3 cellular contexts compared by ENCODE assay signal in the genomic region with DNA sequence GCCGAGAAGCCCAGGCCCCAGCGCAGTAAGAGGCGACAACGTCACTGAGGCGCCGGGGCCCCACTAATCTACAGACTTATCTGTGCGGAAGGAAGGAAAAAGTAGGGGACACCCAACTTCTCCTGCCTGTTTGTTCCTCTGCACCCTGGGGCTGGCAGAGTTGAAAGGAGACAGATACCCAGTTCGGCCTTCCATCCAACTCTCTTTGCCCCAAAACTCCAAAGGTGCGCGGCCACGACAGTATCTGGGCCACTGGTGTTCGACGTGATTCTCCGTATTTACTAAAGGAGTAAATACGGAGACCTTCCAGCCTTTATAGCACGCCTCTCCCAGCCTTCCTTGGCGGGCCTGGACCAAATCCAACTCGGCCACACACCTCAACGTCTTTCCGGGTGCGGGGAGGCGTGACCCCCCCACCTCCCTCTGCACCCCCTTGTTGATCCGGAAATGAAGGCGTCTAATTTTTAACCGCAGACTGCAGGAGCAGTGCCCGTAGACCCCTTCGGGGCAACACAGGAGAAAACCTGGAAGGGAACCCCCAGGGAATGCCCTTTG.
TF ChIP-seq lines count a peak whose summit lies in the region.

No MANE protein-coding gene starts in this region.

TF ChIP-seq in HEK293, 187 proteins besides CTCF, POLR2A, EP300 and RAD21 (continued from another document and continues in another):
- TF ChIP-seq, protein P1, sequence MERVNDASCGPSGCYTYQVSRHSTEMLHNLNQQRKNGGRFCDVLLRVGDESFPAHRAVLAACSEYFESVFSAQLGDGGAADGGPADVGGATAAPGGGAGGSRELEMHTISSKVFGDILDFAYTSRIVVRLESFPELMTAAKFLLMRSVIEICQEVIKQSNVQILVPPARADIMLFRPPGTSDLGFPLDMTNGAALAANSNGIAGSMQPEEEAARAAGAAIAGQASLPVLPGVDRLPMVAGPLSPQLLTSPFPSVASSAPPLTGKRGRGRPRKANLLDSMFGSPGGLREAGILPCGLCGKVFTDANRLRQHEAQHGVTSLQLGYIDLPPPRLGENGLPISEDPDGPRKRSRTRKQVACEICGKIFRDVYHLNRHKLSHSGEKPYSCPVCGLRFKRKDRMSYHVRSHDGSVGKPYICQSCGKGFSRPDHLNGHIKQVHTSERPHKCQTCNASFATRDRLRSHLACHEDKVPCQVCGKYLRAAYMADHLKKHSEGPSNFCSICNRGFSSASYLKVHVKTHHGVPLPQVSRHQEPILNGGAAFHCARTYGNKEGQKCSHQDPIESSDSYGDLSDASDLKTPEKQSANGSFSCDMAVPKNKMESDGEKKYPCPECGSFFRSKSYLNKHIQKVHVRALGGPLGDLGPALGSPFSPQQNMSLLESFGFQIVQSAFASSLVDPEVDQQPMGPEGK (tag by site-specific recombination; IDR thresholded peaks at IDR 0.05), result peak; percentile 91
- TF ChIP-seq ZNF335 (tag by site-specific recombination; conservative IDR thresholded peaks at IDR 0.05) (peak; percentile 58), ZNF174 (tag by site-specific recombination; IDR thresholded peaks at IDR 0.05) (no peak)
- TF ChIP-seq, protein P2, sequence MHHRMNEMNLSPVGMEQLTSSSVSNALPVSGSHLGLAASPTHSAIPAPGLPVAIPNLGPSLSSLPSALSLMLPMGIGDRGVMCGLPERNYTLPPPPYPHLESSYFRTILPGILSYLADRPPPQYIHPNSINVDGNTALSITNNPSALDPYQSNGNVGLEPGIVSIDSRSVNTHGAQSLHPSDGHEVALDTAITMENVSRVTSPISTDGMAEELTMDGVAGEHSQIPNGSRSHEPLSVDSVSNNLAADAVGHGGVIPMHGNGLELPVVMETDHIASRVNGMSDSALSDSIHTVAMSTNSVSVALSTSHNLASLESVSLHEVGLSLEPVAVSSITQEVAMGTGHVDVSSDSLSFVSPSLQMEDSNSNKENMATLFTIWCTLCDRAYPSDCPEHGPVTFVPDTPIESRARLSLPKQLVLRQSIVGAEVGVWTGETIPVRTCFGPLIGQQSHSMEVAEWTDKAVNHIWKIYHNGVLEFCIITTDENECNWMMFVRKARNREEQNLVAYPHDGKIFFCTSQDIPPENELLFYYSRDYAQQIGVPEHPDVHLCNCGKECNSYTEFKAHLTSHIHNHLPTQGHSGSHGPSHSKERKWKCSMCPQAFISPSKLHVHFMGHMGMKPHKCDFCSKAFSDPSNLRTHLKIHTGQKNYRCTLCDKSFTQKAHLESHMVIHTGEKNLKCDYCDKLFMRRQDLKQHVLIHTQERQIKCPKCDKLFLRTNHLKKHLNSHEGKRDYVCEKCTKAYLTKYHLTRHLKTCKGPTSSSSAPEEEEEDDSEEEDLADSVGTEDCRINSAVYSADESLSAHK (tag by site-specific recombination; IDR thresholded peaks at IDR 0.05), result 0 out of 2 replicates have a peak, but pooled peaks have one; percentile 14
- TF ChIP-seq, protein P3, sequence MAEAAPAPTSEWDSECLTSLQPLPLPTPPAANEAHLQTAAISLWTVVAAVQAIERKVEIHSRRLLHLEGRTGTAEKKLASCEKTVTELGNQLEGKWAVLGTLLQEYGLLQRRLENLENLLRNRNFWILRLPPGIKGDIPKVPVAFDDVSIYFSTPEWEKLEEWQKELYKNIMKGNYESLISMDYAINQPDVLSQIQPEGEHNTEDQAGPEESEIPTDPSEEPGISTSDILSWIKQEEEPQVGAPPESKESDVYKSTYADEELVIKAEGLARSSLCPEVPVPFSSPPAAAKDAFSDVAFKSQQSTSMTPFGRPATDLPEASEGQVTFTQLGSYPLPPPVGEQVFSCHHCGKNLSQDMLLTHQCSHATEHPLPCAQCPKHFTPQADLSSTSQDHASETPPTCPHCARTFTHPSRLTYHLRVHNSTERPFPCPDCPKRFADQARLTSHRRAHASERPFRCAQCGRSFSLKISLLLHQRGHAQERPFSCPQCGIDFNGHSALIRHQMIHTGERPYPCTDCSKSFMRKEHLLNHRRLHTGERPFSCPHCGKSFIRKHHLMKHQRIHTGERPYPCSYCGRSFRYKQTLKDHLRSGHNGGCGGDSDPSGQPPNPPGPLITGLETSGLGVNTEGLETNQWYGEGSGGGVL (tag by site-specific recombination; IDR thresholded peaks at IDR 0.05), result peak; percentile 78

TF ChIP-seq in endothelial cell of umbilical vein, 7 proteins besides CTCF, POLR2A, EP300 and RAD21 (continued from another document):
- TF ChIP-seq GATA2 (IDR thresholded peaks at IDR 0.05; ENCODE audit: insufficient read depth, insufficient read length, low read depth, low read length), result peak; percentile 45

TF ChIP-seq in neural cell, 6 proteins besides CTCF, POLR2A, EP300 and RAD21 (continued from another document):
- TF ChIP-seq, protein P4, sequence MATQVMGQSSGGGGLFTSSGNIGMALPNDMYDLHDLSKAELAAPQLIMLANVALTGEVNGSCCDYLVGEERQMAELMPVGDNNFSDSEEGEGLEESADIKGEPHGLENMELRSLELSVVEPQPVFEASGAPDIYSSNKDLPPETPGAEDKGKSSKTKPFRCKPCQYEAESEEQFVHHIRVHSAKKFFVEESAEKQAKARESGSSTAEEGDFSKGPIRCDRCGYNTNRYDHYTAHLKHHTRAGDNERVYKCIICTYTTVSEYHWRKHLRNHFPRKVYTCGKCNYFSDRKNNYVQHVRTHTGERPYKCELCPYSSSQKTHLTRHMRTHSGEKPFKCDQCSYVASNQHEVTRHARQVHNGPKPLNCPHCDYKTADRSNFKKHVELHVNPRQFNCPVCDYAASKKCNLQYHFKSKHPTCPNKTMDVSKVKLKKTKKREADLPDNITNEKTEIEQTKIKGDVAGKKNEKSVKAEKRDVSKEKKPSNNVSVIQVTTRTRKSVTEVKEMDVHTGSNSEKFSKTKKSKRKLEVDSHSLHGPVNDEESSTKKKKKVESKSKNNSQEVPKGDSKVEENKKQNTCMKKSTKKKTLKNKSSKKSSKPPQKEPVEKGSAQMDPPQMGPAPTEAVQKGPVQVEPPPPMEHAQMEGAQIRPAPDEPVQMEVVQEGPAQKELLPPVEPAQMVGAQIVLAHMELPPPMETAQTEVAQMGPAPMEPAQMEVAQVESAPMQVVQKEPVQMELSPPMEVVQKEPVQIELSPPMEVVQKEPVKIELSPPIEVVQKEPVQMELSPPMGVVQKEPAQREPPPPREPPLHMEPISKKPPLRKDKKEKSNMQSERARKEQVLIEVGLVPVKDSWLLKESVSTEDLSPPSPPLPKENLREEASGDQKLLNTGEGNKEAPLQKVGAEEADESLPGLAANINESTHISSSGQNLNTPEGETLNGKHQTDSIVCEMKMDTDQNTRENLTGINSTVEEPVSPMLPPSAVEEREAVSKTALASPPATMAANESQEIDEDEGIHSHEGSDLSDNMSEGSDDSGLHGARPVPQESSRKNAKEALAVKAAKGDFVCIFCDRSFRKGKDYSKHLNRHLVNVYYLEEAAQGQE (IDR thresholded peaks at IDR 0.05; ENCODE audit: borderline replicate concordance), result no peak
- TF ChIP-seq MXI1 (conservative IDR thresholded peaks at IDR 0.05; ENCODE audit: poor library complexity, severe bottlenecking), result no peak
- no peak for TF ChIP-seq SMC3 (conservative IDR thresholded peaks at IDR 0.05; ENCODE audit: poor library complexity)
- TF ChIP-seq POLR2AphosphoS5 (IDR thresholded peaks at IDR 0.05), result no peak
- no peak for TF ChIP-seq EZH2 (IDR thresholded peaks at IDR 0.05; ENCODE audit: borderline replicate concordance, insufficient read depth, low read length, poor library complexity, severe bottlenecking)
